Comparison of ENCODE assay signal across 21 cellular contexts in genomic region chr5:175216991-175217390, GRCh38.
DNase-seq lines count a peak whose midpoint lies in the region; ATAC-seq and TF ChIP-seq lines count a peak whose summit lies in the region.
"Had no signal": no experiment of that assay in that cellular context is flagged by ENCODE, and none has a peak within 500 bp of the region (broad histone marks: within the 10 kb centered on the region; RNA-seq: fewer than 3 reads in every experiment).

No MANE protein-coding gene starts in this region.

- H3K14ac ChIP-seq in trophoblast cell (ENCODE audit: low read length), result no peak overlapping the region

- no peak overlapping the region for H4K91ac ChIP-seq in trophoblast cell (ENCODE audit: low read depth, low read length)

- H4K12ac ChIP-seq in trophoblast cell (ENCODE audit: low read depth, low read length), result no peak overlapping the region

- no peak overlapping the region for H2BK5ac ChIP-seq in trophoblast cell (ENCODE audit: low read depth, low read length, poor library complexity)

- no peak overlapping the region for H2AFZ ChIP-seq in trophoblast cell (ENCODE audit: insufficient read depth, low read length, poor library complexity)
- H2AFZ ChIP-seq: neural progenitor cell had no signal

- peaks cover 3 to 14% of the 10 kb centered on the region in 2 experiments for H3K4me1 ChIP-seq in trophoblast cell (ENCODE audit: control insufficient read depth in 1 of 2, insufficient read depth in 2 of 2, low read length in 2 of 2)
- H3K4me1 ChIP-seq: BE2C, neural progenitor cell, thyroid gland had no signal

- H4K8ac ChIP-seq in trophoblast cell (ENCODE audit: low read depth, low read length), result no peak overlapping the region

- no peak for ATAC-seq in esophagus mucosa
- ATAC-seq in HG02763 (IDR thresholded peaks at IDR 0.05; ENCODE audit: unreplicated experiment), result no peak
- no peak for ATAC-seq in HG03460 (IDR thresholded peaks at IDR 0.05; ENCODE audit: unreplicated experiment)
- ATAC-seq: stimulated activated effector memory CD8-positive, alpha-beta T cell treated with anti-CD3 and anti-CD28 coated beads, Interleukin-12 subunit alpha, Interleukin-12 subunit beta, amount 100 ng/mL, for 72 hours had no signal

- no peaks in the 10 kb centered on the region for H3K79me1 ChIP-seq in trophoblast cell (ENCODE audit: low read length)

- H2BK12ac ChIP-seq in trophoblast cell (ENCODE audit: low read length), result no peak overlapping the region

- no peak overlapping the region for H2AK5ac ChIP-seq in trophoblast cell (ENCODE audit: low read length)

- H3K4me2 ChIP-seq in trophoblast cell (ENCODE audit: low read length), result no peak overlapping the region
- H3K4me2 ChIP-seq: neural progenitor cell had no signal

- H3K27ac ChIP-seq in coronary artery (peak overlapping the region; percentile 57 to 92), trophoblast cell (ENCODE audit: low read depth, low read length) (no peak overlapping the region)
- H3K27ac ChIP-seq: neural progenitor cell, thyroid gland, VCaP had no signal

- H2BK120ac ChIP-seq in trophoblast cell (ENCODE audit: insufficient read depth, low read length, poor library complexity), result no peak overlapping the region

- H3K4ac ChIP-seq in trophoblast cell (ENCODE audit: low read depth, low read length), result no peak overlapping the region

- WGBS in trophoblast cell (ENCODE audit: extremely low coverage, insufficient coverage, insufficient read length), result no CpG with 5 or more reads among the region's 6 CpGs

- H3K4me3 ChIP-seq in coronary artery (no peak overlapping the region), trophoblast cell (ENCODE audit: low read depth, low read length) (no peak overlapping the region)
- H3K4me3 ChIP-seq: neural progenitor cell, thyroid gland had no signal

- H3K27me3 ChIP-seq in trophoblast cell (ENCODE audit: insufficient read depth, low read length), result no peaks in the 10 kb centered on the region
- H3K27me3 ChIP-seq: neural progenitor cell, thyroid gland had no signal

- H3K9me3 ChIP-seq in trophoblast cell (ENCODE audit: insufficient read depth, low read depth, low read length), result peaks cover 2% of the 10 kb centered on the region
- H3K9me3 ChIP-seq: BE2C, thyroid gland had no signal

- no peaks in the 10 kb centered on the region for H3K36me3 ChIP-seq in trophoblast cell (ENCODE audit: control insufficient read depth in 1 of 2, insufficient read depth in 2 of 2, low read length in 2 of 2)
- H3K36me3 ChIP-seq: BE2C, neural progenitor cell, thyroid gland had no signal

- H3K9ac ChIP-seq in trophoblast cell (ENCODE audit: low read length), result no peak overlapping the region
- H3K9ac ChIP-seq: neural progenitor cell had no signal

- DNase-seq in AG08396 (ENCODE audit: low spot score), result peak; percentile 22
- DNase-seq in HS-5 (ENCODE audit: low read depth), result peak; percentile 26
- DNase-seq in coronary artery (ENCODE audit: low spot score), result peak; percentile 81
- peak; percentile 83 to 95 for DNase-seq in trophoblast cell
- no peak for DNase-seq in activated CD4-positive, alpha-beta T cell treated with anti-CD3 and anti-CD28 coated beads, Interleukin-2, amount 50 U/mL, for 48 hours
- DNase-seq: activated naive CD4-positive, alpha-beta T cell treated with Interleukin-2 at 50 U/mL for 16 hours; activated T-cell treated with anti-CD3 and anti-CD28 coated beads, Interleukin-2, amount 50 U/mL, for 24 hours; anterior cingulate cortex; BE2C; COR-L47; Karpas-422; kidney glomerular epithelial cell; NCI-H1417; NCI-H510A treated with DMSO at 0.1 percent for 48 hours; thyroid gland had no signal

- H3K23ac ChIP-seq in trophoblast cell (ENCODE audit: low read length), result no peak overlapping the region

- no peak for TF ChIP-seq CTCF in coronary artery (IDR thresholded peaks at IDR 0.05)

- H3K18ac ChIP-seq in trophoblast cell (ENCODE audit: low read length), result no peak overlapping the region

- no peaks in the 10 kb centered on the region for H3K79me2 ChIP-seq in trophoblast cell (ENCODE audit: control insufficient read depth, insufficient read depth, low read length, poor library complexity)

Comparison
In these comparisons a context has a peak if more than half of its experiments do, and no peak if none do; other contexts are left out.
1. DNase-seq: peak in AG08396 (single experiment), HS-5 (single experiment), coronary artery (single experiment) and trophoblast cell (2 of 2); none in activated CD4-positive, alpha-beta T cell treated with anti-CD3 and anti-CD28 coated beads, Interleukin-2, amount 50 U/mL, for 48 hours (0 of 2).